Comparison of ENCODE assay signal across 13 cellular contexts in the genomic region with DNA sequence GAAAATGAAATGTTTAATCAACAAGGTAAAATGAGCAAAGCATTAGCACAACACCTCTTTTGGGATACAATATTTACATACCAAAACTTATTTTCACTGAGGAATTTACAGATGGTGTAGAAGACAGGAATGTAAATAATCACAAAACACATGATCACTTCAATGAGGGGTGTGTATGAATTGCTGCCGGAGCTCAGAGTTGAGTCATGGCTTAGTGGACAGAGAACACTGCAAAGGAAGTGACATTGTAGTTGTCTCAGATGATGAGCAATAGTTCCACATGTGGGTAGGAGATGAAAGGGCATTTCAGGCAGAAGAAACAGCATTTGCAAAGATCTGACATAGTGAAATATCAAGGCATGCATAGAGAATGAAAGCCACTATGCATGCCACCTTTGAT. TPM values are rescaled to one million over a fixed set of nuclear protein-coding genes. Genes with fewer than 3 reads are reported as not detected.
A peak's percentile ranks its signal among the peaks of the same experiment; 100 is the strongest.
DNase-seq lines count a peak whose midpoint lies in the region; ATAC-seq and TF ChIP-seq lines count a peak whose summit lies in the region.
"Had no signal": no experiment of that assay in that cellular context is flagged by ENCODE, and none has a peak within 500 bp of the region (broad histone marks: within the 10 kb centered on the region; RNA-seq: fewer than 3 reads in every experiment).

No MANE protein-coding gene starts in this region.

- H3F3A ChIP-seq in GM23248 (ENCODE audit: insufficient read depth): peaks cover 22% of the 10 kb centered on the region

- H3K9me2 ChIP-seq in GM23248 (ENCODE audit: insufficient read depth): no peaks in the 10 kb centered on the region

- DNase-seq in AG08395 (ENCODE audit: low spot score) (peak; percentile 49), GM23248 (peak; percentile 96), SW480 (ENCODE audit: low spot score) (peak; percentile 87), foreskin keratinocyte (peak; percentile 87 to 95), sciatic nerve (ENCODE audit: low spot score) (no peak), NCI-H1092 (lab: John Stamatoyannopoulos, UW) (no peak)
- DNase-seq in activated CD4-positive, alpha-beta T cell treated with anti-CD3 and anti-CD28 coated beads, Interleukin-2, amount 50 U/mL, for 48 hours: no peak
- DNase-seq: activated CD4-positive, alpha-beta T cell treated with anti-CD3 and anti-CD28 coated beads, Interleukin-2, amount 50 U/mL, for 4 hours; activated naive CD4-positive, alpha-beta T cell treated with Interleukin-2 at 50 U/mL for 16 hours; stomach had no signal

- H3K27ac ChIP-seq in GM23248: peak overlapping the region; percentile 66
- peak overlapping the region; percentile 47 for H3K27ac ChIP-seq in foreskin keratinocyte
- H3K27ac ChIP-seq: esophagus muscularis mucosa, stomach had no signal

- peak overlapping the region; percentile 66 for H3K4me2 ChIP-seq in GM23248 (ENCODE audit: unreplicated experiment)

- peaks cover 39% of the 10 kb centered on the region for H3K4me1 ChIP-seq in GM23248 (ENCODE audit: insufficient read depth)
- H3K4me1 ChIP-seq in foreskin keratinocyte: peaks cover 22% of the 10 kb centered on the region
- H3K4me1 ChIP-seq: esophagus muscularis mucosa, stomach had no signal

- in situ Hi-C loops in GM23248 (cut with MboI): no loop called here

- ATAC-seq in foreskin keratinocyte (peak; percentile 90), sciatic nerve (no peak), GM19455 (IDR thresholded peaks at IDR 0.05; ENCODE audit: unreplicated experiment) (no peak)

- no peak overlapping the region for H3K9ac ChIP-seq in GM23248

- WGBS in GM23248 (ENCODE audit: low coverage in 1 of 2, low lambda C conversion rate in 2 of 2, missing lambda C conversion rate in 2 of 2), 2 experiments: 0% methylated on average over 1 of the region's 1 CpG

- no peaks in the 10 kb centered on the region for H4K20me1 ChIP-seq in GM23248 (ENCODE audit: insufficient read depth)

- no peak overlapping the region for H2AFZ ChIP-seq in GM23248

- intact Hi-C loops in sciatic nerve (cut with DNase I): no loop called here

- no peaks in the 10 kb centered on the region for H3K27me3 ChIP-seq in GM23248 (replicated peaks; ENCODE audit: insufficient read depth)
- no peaks in the 10 kb centered on the region for H3K27me3 ChIP-seq in foreskin keratinocyte

- no peaks in the 10 kb centered on the region for H3K36me3 ChIP-seq in GM23248 (ENCODE audit: low read depth)
- H3K36me3 ChIP-seq: esophagus muscularis mucosa, stomach had no signal

- no peaks in the 10 kb centered on the region for H3K79me2 ChIP-seq in GM23248 (ENCODE audit: insufficient read depth)

- no peaks in the 10 kb centered on the region for H3K9me3 ChIP-seq in GM23248 (ENCODE audit: low read depth)
- H3K9me3 ChIP-seq: esophagus muscularis mucosa, stomach had no signal

- TF ChIP-seq CTCF in foreskin keratinocyte (conservative IDR thresholded peaks at IDR 0.05): no peak

- peak overlapping the region; percentile 31; the same call in 1 of the 2 replicates for H3K4me3 ChIP-seq in GM23248
- H3K4me3 ChIP-seq: esophagus muscularis mucosa, stomach had no signal

RNA-seq across cellular contexts. Expression of gene KPRP, which starts 5.6 kb away (rescaled TPM):
- total RNA-seq in GM23248 (2014; rRNA removed; shearing (Covaris generic)): under 0.01 and 0.22 TPM in 2 replicates
- polyA plus RNA-seq in GM23248 (2016; fragmentation: Nextera tagmentation; extraction: Ambion mirVana) (9.9 and 10.4 TPM in 2 replicates), foreskin keratinocyte (0.43 and 0.67 TPM in 2 replicates)
- total RNA-seq in foreskin keratinocyte (0.46 and 0.78 TPM in 2 replicates), sciatic nerve (not detected)
- total RNA-seq: chondrocyte, esophagus muscularis mucosa, stomach had no signal

RNA-seq across cellular contexts. Expression of gene LCE1F, which starts 22.7 kb away (rescaled TPM):
- not detected in 2 replicates for total RNA-seq in GM23248 (2014; rRNA removed; shearing (Covaris generic))
- polyA plus RNA-seq in GM23248 (2016; fragmentation: Nextera tagmentation; extraction: Ambion mirVana): 1.1 and 1.8 TPM in 2 replicates
- total RNA-seq in foreskin keratinocyte: 0.42 and 0.61 TPM in 2 replicates
- 0.81 and 1.3 TPM in 2 replicates for polyA plus RNA-seq in foreskin keratinocyte
- total RNA-seq in sciatic nerve: not detected
- total RNA-seq: chondrocyte, esophagus muscularis mucosa, stomach had no signal
- polyA plus RNA-seq: stomach had no signal

RNA-seq across cellular contexts. Expression of gene LCE1E, which starts 33.8 kb away (rescaled TPM):
- total RNA-seq in GM23248 (2014; rRNA removed; shearing (Covaris generic)): not detected in 2 replicates
- polyA plus RNA-seq in GM23248 (2016; fragmentation: Nextera tagmentation; extraction: Ambion mirVana): not detected in 2 replicates
- 0.28 and 0.51 TPM in 2 replicates for total RNA-seq in foreskin keratinocyte
- 0.59 and 1.1 TPM in 2 replicates for polyA plus RNA-seq in foreskin keratinocyte
- not detected for total RNA-seq in sciatic nerve
- total RNA-seq: chondrocyte, esophagus muscularis mucosa, stomach had no signal
- polyA plus RNA-seq: stomach had no signal

RNA-seq across cellular contexts. Expression of gene LCE4A, which starts 44.3 kb away (rescaled TPM):
- not detected in 2 replicates for total RNA-seq in GM23248 (2014; rRNA removed; shearing (Covaris generic))
- polyA plus RNA-seq in GM23248 (2016; fragmentation: Nextera tagmentation; extraction: Ambion mirVana): 0.39 and 0.51 TPM in 2 replicates
- total RNA-seq in foreskin keratinocyte: not detected in 2 replicates
- not detected in 2 replicates for polyA plus RNA-seq in foreskin keratinocyte
- not detected for total RNA-seq in sciatic nerve
- total RNA-seq: chondrocyte, esophagus muscularis mucosa, stomach had no signal
- polyA plus RNA-seq: stomach had no signal

RNA-seq across cellular contexts. Expression of gene LCE1D, which starts 44.3 kb away (rescaled TPM):
- not detected in 2 replicates for total RNA-seq in GM23248 (2014; rRNA removed; shearing (Covaris generic))
- not detected in 2 replicates for polyA plus RNA-seq in GM23248 (2016; fragmentation: Nextera tagmentation; extraction: Ambion mirVana)
- 0.44 TPM in 1 of 2 replicates, not detected in the other for total RNA-seq in foreskin keratinocyte
- not detected in 2 replicates for polyA plus RNA-seq in foreskin keratinocyte
- not detected for total RNA-seq in sciatic nerve
- total RNA-seq: chondrocyte, esophagus muscularis mucosa, stomach had no signal
- polyA plus RNA-seq: stomach had no signal

Comparison
In these comparisons a context has a peak if more than half of its experiments do, and no peak if none do; other contexts are left out.
1. DNase-seq: peak in AG08395 (single experiment), GM23248 (single experiment), SW480 (single experiment) and foreskin keratinocyte (2 of 2); none in sciatic nerve (single experiment), NCI-H1092 (single experiment) and activated CD4-positive, alpha-beta T cell treated with anti-CD3 and anti-CD28 coated beads, Interleukin-2, amount 50 U/mL, for 48 hours (0 of 2).